ENCODE assay signal across 2 cellular contexts in genomic region chr2:236141616-236142015, GRCh38. TPM values are rescaled to one million over a fixed set of nuclear protein-coding genes. Genes with fewer than 3 reads are reported as not detected.
"Had no signal": no experiment of that assay in that cellular context is flagged by ENCODE, and none has a peak within 500 bp of the region (broad histone marks: within the 10 kb centered on the region; RNA-seq: fewer than 3 reads in every experiment).

No MANE protein-coding gene starts in this region.

RNA-seq across cellular contexts. Expression of gene GBX2, which starts 26.6 kb away (rescaled TPM):
- total RNA-seq: Peyer's patch, Right ventricle myocardium superior had no signal
